Comparison of ENCODE assay signal across 12 cellular contexts in the genomic region with DNA sequence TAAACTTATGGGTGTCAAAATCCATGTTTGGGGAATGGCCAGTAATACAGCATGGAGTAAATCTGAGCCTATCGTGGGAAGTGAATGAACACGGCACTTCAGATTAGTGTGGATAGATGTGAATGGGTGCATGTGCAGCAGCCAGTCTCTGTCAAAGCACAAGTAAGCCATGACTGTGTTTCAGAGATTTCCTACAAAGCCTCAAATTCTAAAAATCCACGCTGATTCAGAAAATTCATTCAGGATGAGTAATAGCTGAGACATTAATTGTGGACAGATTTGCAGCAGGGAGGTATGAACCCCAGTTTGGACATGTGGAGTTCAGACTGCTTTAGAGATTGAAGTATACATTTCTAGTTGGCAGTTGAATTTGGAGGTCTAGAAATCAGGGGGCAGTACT.
DNase-seq lines count a peak whose midpoint lies in the region; ATAC-seq, FAIRE-seq and TF ChIP-seq lines count a peak whose summit lies in the region.
"Had no signal": no experiment of that assay in that cellular context is flagged by ENCODE, and none has a peak within 500 bp of the region (broad histone marks: within the 10 kb centered on the region; RNA-seq: fewer than 3 reads in every experiment).

No MANE protein-coding gene starts in this region.

- peak; percentile 7 to 13 for DNase-seq in A549 (ENCODE audit: low read depth in 1 of 2, low spot score in 1 of 2)
- DNase-seq in HS-5 (ENCODE audit: low read depth), result peak; percentile 96
- peak; percentile 68 to 93 for DNase-seq in cardiac fibroblast (ENCODE audit: low read depth in 2 of 2)
- peak; percentile 50 for DNase-seq in kidney epithelial cell (ENCODE audit: low read depth)
- DNase-seq in retina, result no peak
- DNase-seq in stimulated activated CD4-positive, alpha-beta T cell treated with anti-CD3 and anti-CD28 coated beads, Interleukin-4, amount 100 ng/mL, for 4 hours, result no peak
- no peak for DNase-seq in NCI-H146 treated with DMSO at 0.1 percent for 48 hours (lab: John Stamatoyannopoulos, UW; ENCODE audit: unreplicated experiment)
- DNase-seq in NCI-H1417 (lab: John Stamatoyannopoulos, UW), result no peak
- DNase-seq: Karpas-422, NCI-H526 treated with DMSO at 0.1 percent for 48 hours, upper lobe of left lung had no signal

- WGBS in A549 (ENCODE audit: missing lambda C conversion rate), result 12% methylated on average over 3 of the region's 3 CpGs

- POLR2A ChIA-PET in A549 (lab: Yijun Ruan, JAX), result no interaction called here

- peak overlapping the region; percentile 71 for H3K4me2 ChIP-seq in A549

- H3K27me3 ChIP-seq in kidney epithelial cell (ENCODE audit: control insufficient read depth, insufficient read depth, low read length), result no peaks in the 10 kb centered on the region
- H3K27me3 ChIP-seq: upper lobe of left lung had no signal

- no peaks in the 10 kb centered on the region for H3K9me3 ChIP-seq in A549
- H3K9me3 ChIP-seq: upper lobe of left lung had no signal

- no peak for TF ChIP-seq RAD21 in A549 (conservative IDR thresholded peaks at IDR 0.05 in 1 of 2, IDR thresholded peaks at IDR 0.05 in 1 of 2)

- peak overlapping the region; percentile 42 to 57; a peak in 3 of 6 replicates for H3K27ac ChIP-seq in A549
- H3K27ac ChIP-seq: upper lobe of left lung had no signal

- no peak for TF ChIP-seq POLR2A in A549 (IDR thresholded peaks at IDR 0.05; ENCODE audit: low read length)

- no peaks in the 10 kb centered on the region for H3K36me3 ChIP-seq in kidney epithelial cell (ENCODE audit: control insufficient read depth, insufficient read depth, low read length)

- CTCF ChIA-PET in A549 (lab: Yijun Ruan, JAX), result interaction anchor here (0.6 kb wide), 1 partner anchor 74 kb away, joined by 3 read pairs; no protein-coding TSS in a partner anchor

- H3K4me1 ChIP-seq in A549, result peaks cover 88% of the 10 kb centered on the region

- FAIRE-seq in A549 (lab: Jason Lieb, UNC), result no peak

- TF ChIP-seq CTCF in A549 (IDR thresholded peaks at IDR 0.05), result no peak
- no peak for TF ChIP-seq CTCF in cardiac fibroblast (IDR thresholded peaks at IDR 0.05; ENCODE audit: low read depth, low read length)
- no peak for TF ChIP-seq CTCF in kidney epithelial cell (IDR thresholded peaks at IDR 0.05; ENCODE audit: insufficient read depth, low read length, poor library complexity, severe bottlenecking)

- TF ChIP-seq EP300 in A549 (IDR thresholded peaks at IDR 0.05), result no peak

- ATAC-seq in A549, result peak; percentile 70 to 80
- ATAC-seq: natural killer cell treated with Interleukin-12 subunit alpha and Interleukin-12 subunit beta and Interleukin-15 and Interleukin-18, amount 100 ng/mL, for 72 hours had no signal

- H3K4me3 ChIP-seq in A549 (no peak overlapping the region), cardiac fibroblast (replicated peaks in 1 of 2; ENCODE audit: low read depth in 2 of 2, low read length in 2 of 2) (peak overlapping the region in 1 of 2 donors; percentile 13), kidney epithelial cell (ENCODE audit: low read depth, low read length) (no peak overlapping the region)
- H3K4me3 ChIP-seq: upper lobe of left lung had no signal

TF ChIP-seq in A549, 52 proteins besides CTCF, POLR2A, EP300 and RAD21:
- TF ChIP-seq NFE2L2 (conservative IDR thresholded peaks at IDR 0.05; ENCODE audit: low read length), result no peak
- TF ChIP-seq FOSL2 (IDR thresholded peaks at IDR 0.05), result peak; percentile 34; the same call in 1 of the 2 replicates
- 0 out of 2 replicates have a peak, but pooled peaks have one; percentile 31 for TF ChIP-seq FOSL2 (CRISPR knock-in tag; IDR thresholded peaks at IDR 0.05)
- TF ChIP-seq, protein P1, sequence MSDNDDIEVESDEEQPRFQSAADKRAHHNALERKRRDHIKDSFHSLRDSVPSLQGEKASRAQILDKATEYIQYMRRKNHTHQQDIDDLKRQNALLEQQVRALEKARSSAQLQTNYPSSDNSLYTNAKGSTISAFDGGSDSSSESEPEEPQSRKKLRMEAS (IDR thresholded peaks at IDR 0.05), result peak; percentile 14; the same call in 1 of the 2 replicates
TF ChIP-seq in A549: peak in this region for 2.

Comparison
In these comparisons a context has a peak if more than half of its experiments do, and no peak if none do; other contexts are left out.
1. DNase-seq: peak in A549 (2 of 2), HS-5 (single experiment), cardiac fibroblast (2 of 2) and kidney epithelial cell (single experiment); none in retina (single experiment), stimulated activated CD4-positive, alpha-beta T cell treated with anti-CD3 and anti-CD28 coated beads, Interleukin-4, amount 100 ng/mL, for 4 hours (0 of 2), NCI-H146 treated with DMSO at 0.1 percent for 48 hours (single experiment) and NCI-H1417 (0 of 3).